In genomic region chr6:148431413-148431812, GRCh38 we compare ENCODE assay signal across 15 cellular contexts.
"Had no signal": no experiment of that assay in that cellular context is flagged by ENCODE, and none has a peak within 500 bp of the region (broad histone marks: within the 10 kb centered on the region; RNA-seq: fewer than 3 reads in every experiment).

No MANE protein-coding gene starts in this region.

- H3K9ac ChIP-seq: parathyroid adenoma had no signal

- H3K4me3 ChIP-seq: skin epidermis, stomach had no signal

- DNase-seq: activated CD4-positive, alpha-beta T cell treated with anti-CD3 and anti-CD28 coated beads for 48 hours; activated naive CD4-positive, alpha-beta T cell treated with anti-CD3 and anti-CD28 coated beads, Interleukin-2, amount 50 U/mL, for 16 hours; activated T-cell treated with anti-CD3 and anti-CD28 coated beads for 4 hours; central memory CD4-positive, alpha-beta T cell; cortex of kidney; effector memory CD4-positive, alpha-beta T cell; left ventricle myocardium superior; mesendoderm; retina; stimulated activated CD4-positive, alpha-beta T cell treated with anti-CD3 and anti-CD28 coated beads, Interleukin-4, amount 100 ng/mL, for 4 hours; stomach had no signal

- H3K27ac ChIP-seq: parathyroid adenoma had no signal

- H3K27me3 ChIP-seq: stomach had no signal

- H3K27ac Mint-ChIP-seq: activated T-helper 2 cell treated with anti-CD3 and anti-CD28 coated beads, Interferon-gamma antibody, Interleukin-2, Interleukin-4, amounts not matched to agents 10 μg/mL and 5 μg/mL and 100 μg/mL, durations not matched to agents 14 hours and 24 hours and 36 hours had no signal

- H3K36me3 ChIP-seq: stomach had no signal

- H3K9me3 Mint-ChIP-seq: activated T-helper 2 cell treated with anti-CD3 and anti-CD28 coated beads, Interferon-gamma antibody, Interleukin-2, Interleukin-4, amounts not matched to agents 10 μg/mL and 5 μg/mL and 100 μg/mL, durations not matched to agents 14 hours and 24 hours and 36 hours had no signal

- H3K4me1 ChIP-seq: parathyroid adenoma had no signal

- H2AFZ ChIP-seq: parathyroid adenoma had no signal

- H3K79me2 ChIP-seq: parathyroid adenoma had no signal

- H3K4me3 Mint-ChIP-seq: neural crest cell had no signal

- H3K9me3 ChIP-seq: stomach had no signal
